In the genomic region with DNA sequence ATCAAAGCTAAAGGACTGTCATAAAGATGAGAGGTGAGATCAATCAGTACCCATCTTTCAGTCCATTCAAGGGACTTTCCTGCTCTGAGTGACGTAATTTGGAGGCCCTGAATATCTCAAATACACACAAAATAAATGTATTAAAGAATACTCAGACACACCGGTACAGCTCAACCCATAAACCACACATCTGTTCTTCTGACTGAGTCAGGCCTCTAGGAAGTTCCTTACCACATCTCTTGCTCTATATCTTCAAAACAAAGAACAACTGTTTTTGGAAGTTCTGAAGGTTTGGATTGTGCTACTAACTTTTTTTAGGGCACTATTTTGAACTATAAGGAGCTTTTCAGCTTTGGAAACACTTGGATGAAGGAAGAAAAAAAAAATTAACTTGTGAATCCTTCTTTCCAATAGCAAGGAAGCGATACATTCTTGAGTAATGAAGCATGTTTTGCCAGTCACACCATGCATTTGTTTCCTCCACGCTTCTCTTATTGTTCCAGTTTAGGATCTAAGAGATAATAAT, we compare ENCODE assay signal across 17 cellular contexts.
DNase-seq lines count a peak whose midpoint lies in the region; ATAC-seq and TF ChIP-seq lines count a peak whose summit lies in the region.
"Had no signal": no experiment of that assay in that cellular context is flagged by ENCODE, and none has a peak within 500 bp of the region (broad histone marks: within the 10 kb centered on the region; RNA-seq: fewer than 3 reads in every experiment).

No MANE protein-coding gene starts in this region.

- H3K4me3 Mint-ChIP-seq in HFFc6 (peak overlapping the region; percentile 57), natural killer cell (no peak overlapping the region)
- H3K4me3 Mint-ChIP-seq: activated naive CD4-positive, alpha-beta T cell treated with anti-CD3 and anti-CD28 coated beads, Interleukin-2, amount 50 U/mL, for 24 hours; dendritic cell treated with granulocyte-macrophage colony-stimulating factor and Interleukin-4, amounts not matched to agents 40 ng/mL and 50 ng/mL, for 4 days; neural crest cell had no signal

- H3K27ac ChIP-seq in foreskin keratinocyte = peak overlapping the region; percentile 93
- H3K27ac ChIP-seq: heart right ventricle, suprapubic skin, VCaP had no signal

- TF ChIP-seq CTCF in HFFc6 (IDR thresholded peaks at IDR 0.05) = no peak
- TF ChIP-seq CTCF in foreskin keratinocyte (conservative IDR thresholded peaks at IDR 0.05) = no peak
- no peak for TF ChIP-seq CTCF in natural killer cell (IDR thresholded peaks at IDR 0.05)

- H3K27ac Mint-ChIP-seq in HFFc6 = peak overlapping the region; percentile 37
- H3K27ac Mint-ChIP-seq in natural killer cell = no peak overlapping the region
- H3K27ac Mint-ChIP-seq: activated naive CD4-positive, alpha-beta T cell treated with anti-CD3 and anti-CD28 coated beads, Interleukin-2, amount 50 U/mL, for 24 hours; dendritic cell treated with granulocyte-macrophage colony-stimulating factor and Interleukin-4, amounts not matched to agents 40 ng/mL and 50 ng/mL, for 4 days had no signal

- ATAC-seq in foreskin keratinocyte (peak; percentile 99), HG02588 (IDR thresholded peaks at IDR 0.05; ENCODE audit: unreplicated experiment) (no peak), natural killer cell (no peak)
- ATAC-seq: heart right ventricle, left ventricle myocardium superior had no signal

- H3K9me3 Mint-ChIP-seq in HFFc6 (no peaks in the 10 kb centered on the region), natural killer cell (peaks cover 16 to 19% of the 10 kb centered on the region in 2 donors)
- H3K9me3 Mint-ChIP-seq: dendritic cell treated with granulocyte-macrophage colony-stimulating factor and Interleukin-4, amounts not matched to agents 40 ng/mL and 50 ng/mL, for 4 days; neural crest cell had no signal

- DNase-seq in A172 (ENCODE audit: low spot score) (peak; percentile 53), HFFc6 (peak; percentile 41), amniotic epithelial cell (ENCODE audit: low read depth) (peak; percentile 84), foreskin keratinocyte (peak; percentile 88 to 95), nucleus accumbens (lab: John Stamatoyannopoulos, UW) (no peak), natural killer cell (no peak), HUDEP-2 (lab: John Stamatoyannopoulos, UW; ENCODE audit: unreplicated experiment in 76 of 76) (no peak)
- DNase-seq: heart right ventricle, left ventricle myocardium superior, NCI-H2029 treated with DMSO at 0.1 percent for 48 hours, small intestine had no signal

- intact Hi-C loops in natural killer cell (cut with micrococcal nuclease) = no loop called here

- H3K36me3 Mint-ChIP-seq in HFFc6 (ENCODE audit: low read depth) = peaks cover 6% of the 10 kb centered on the region; the same call in 1 of the 2 replicates
- peaks cover 7% of the 10 kb centered on the region for H3K36me3 Mint-ChIP-seq in natural killer cell
- H3K36me3 Mint-ChIP-seq: activated naive CD4-positive, alpha-beta T cell treated with anti-CD3 and anti-CD28 coated beads, Interleukin-2, amount 50 U/mL, for 24 hours had no signal

- H3K4me1 ChIP-seq in foreskin keratinocyte = peaks cover 34% of the 10 kb centered on the region
- H3K4me1 ChIP-seq: heart right ventricle, suprapubic skin had no signal

- H3K27me3 ChIP-seq in foreskin keratinocyte = no peaks in the 10 kb centered on the region
- H3K27me3 ChIP-seq: heart right ventricle, suprapubic skin had no signal

- H3K27me3 Mint-ChIP-seq in HFFc6 (ENCODE audit: insufficient read depth) = no peaks in the 10 kb centered on the region
- no peaks in the 10 kb centered on the region for H3K27me3 Mint-ChIP-seq in natural killer cell (ENCODE audit: low read depth in 2 of 2)
- H3K27me3 Mint-ChIP-seq: activated naive CD4-positive, alpha-beta T cell treated with anti-CD3 and anti-CD28 coated beads, Interleukin-2, amount 50 U/mL, for 24 hours; dendritic cell treated with granulocyte-macrophage colony-stimulating factor and Interleukin-4, amounts not matched to agents 40 ng/mL and 50 ng/mL, for 4 days had no signal

- peaks cover 49% of the 10 kb centered on the region for H3K4me1 Mint-ChIP-seq in HFFc6 (ENCODE audit: low read depth)
- no peaks in the 10 kb centered on the region for H3K4me1 Mint-ChIP-seq in natural killer cell
- H3K4me1 Mint-ChIP-seq: activated naive CD4-positive, alpha-beta T cell treated with anti-CD3 and anti-CD28 coated beads, Interleukin-2, amount 50 U/mL, for 24 hours; neural crest cell had no signal

Comparison
In these comparisons a context has a peak if more than half of its experiments do, and no peak if none do; other contexts are left out.
1. DNase-seq: peak in A172 (single experiment), HFFc6 (single experiment), amniotic epithelial cell (single experiment) and foreskin keratinocyte (2 of 2); none in nucleus accumbens (0 of 56), natural killer cell (single experiment) and HUDEP-2 (0 of 76).